ENCODE assay signal across 10 cellular contexts in genomic region chr6:27591660-27592059, GRCh38.
DNase-seq lines count a peak whose midpoint lies in the region; ATAC-seq, FAIRE-seq and TF ChIP-seq lines count a peak whose summit lies in the region.
"Had no signal": no experiment of that assay in that cellular context is flagged by ENCODE, and none has a peak within 500 bp of the region (broad histone marks: within the 10 kb centered on the region; RNA-seq: fewer than 3 reads in every experiment).

No MANE protein-coding gene starts in this region.

- H3K27ac Mint-ChIP-seq in activated naive CD8-positive, alpha-beta T cell treated with anti-CD3 and anti-CD28 coated beads, Interleukin-2, amount 50 U/mL, for 24 hours: no peak overlapping the region
- no peak overlapping the region for H3K27ac Mint-ChIP-seq in activated naive CD8-positive, alpha-beta T cell treated with anti-CD3 and anti-CD28 coated beads for 36 hours
- H3K27ac Mint-ChIP-seq in progenitor cell of endocrine pancreas: no peak overlapping the region

- no peak overlapping the region for H2BK5ac ChIP-seq in H1 (ENCODE audit: low read depth, low read length)

- H3K36me3 ChIP-seq in H1 (ENCODE audit: control insufficient read depth in 2 of 4, insufficient read depth in 4 of 4, low read length in 3 of 4) (no peaks in the 10 kb centered on the region), smooth muscle cell (ENCODE audit: low read depth) (no peaks in the 10 kb centered on the region), kidney (ENCODE audit: control insufficient read depth in 1 of 2, insufficient read depth in 2 of 2, low read length in 2 of 2) (no peaks in the 10 kb centered on the region)

- FAIRE-seq in H1 (lab: Jason Lieb, UNC) (peak; percentile 94), kidney (lab: Jason Lieb, UNC) (no peak)

- H3K27ac ChIP-seq in H1 (ENCODE audit: low read depth, low read length): no peak overlapping the region
- H3K27ac ChIP-seq in smooth muscle cell (ENCODE audit: low read depth): no peak overlapping the region
- H3K27ac ChIP-seq in kidney (ENCODE audit: low read depth in 2 of 2, low read length in 2 of 2): no peak overlapping the region

- no peak overlapping the region for H4K91ac ChIP-seq in H1 (replicated peaks; ENCODE audit: insufficient read length, low read length)

- peaks cover 9% of the 10 kb centered on the region for H3F3A ChIP-seq in smooth muscle cell (ENCODE audit: low read depth)

- H3K14ac ChIP-seq in H1 (ENCODE audit: insufficient read length): no peak overlapping the region

- no peak overlapping the region for H2BK12ac ChIP-seq in H1 (ENCODE audit: low read depth, low read length)

- no peaks in the 10 kb centered on the region for H3K79me2 ChIP-seq in H1 (ENCODE audit: control insufficient read depth in 1 of 2, insufficient read depth in 2 of 2, low read length in 2 of 2)
- H3K79me2 ChIP-seq in smooth muscle cell (ENCODE audit: low read depth): no peaks in the 10 kb centered on the region

- H4K5ac ChIP-seq in H1 (ENCODE audit: insufficient read length, low read depth, low read length): no peak overlapping the region

- no peak overlapping the region for H3K4ac ChIP-seq in H1 (replicated peaks; ENCODE audit: insufficient read length, low read depth, low read length)

- H2AK5ac ChIP-seq in H1 (ENCODE audit: low read depth, low read length): no peak overlapping the region

- no peaks in the 10 kb centered on the region for H3K36me3 Mint-ChIP-seq in activated naive CD8-positive, alpha-beta T cell treated with anti-CD3 and anti-CD28 coated beads, Interleukin-2, amount 50 U/mL, for 24 hours (ENCODE audit: low read depth)
- H3K36me3 Mint-ChIP-seq in activated naive CD8-positive, alpha-beta T cell treated with anti-CD3 and anti-CD28 coated beads for 36 hours: peaks cover 2% of the 10 kb centered on the region
- no peaks in the 10 kb centered on the region for H3K36me3 Mint-ChIP-seq in progenitor cell of endocrine pancreas (ENCODE audit: insufficient read depth)

- TF ChIP-seq RAD21 in H1 (IDR thresholded peaks at IDR 0.05 in 1 of 2, conservative IDR thresholded peaks at IDR 0.05 in 1 of 2; ENCODE audit: low read depth in 2 of 2, low read length in 2 of 2): no peak; a peak in 1 of 4 replicates

- TF ChIP-seq CTCF in H1 (IDR thresholded peaks at IDR 0.05; ENCODE audit: control extremely low read depth in 1 of 3, insufficient read depth in 1 of 3, low read depth in 1 of 3, low read length in 3 of 3): no peak
- no peak for TF ChIP-seq CTCF in smooth muscle cell (IDR thresholded peaks at IDR 0.05; ENCODE audit: borderline replicate concordance, insufficient read depth, poor library complexity, severe bottlenecking)
- no peak for TF ChIP-seq CTCF in progenitor cell of endocrine pancreas (IDR thresholded peaks at IDR 0.05; ENCODE audit: unreplicated experiment)
- TF ChIP-seq CTCF in kidney (IDR thresholded peaks at IDR 0.05; ENCODE audit: borderline replicate concordance, extremely low read depth, insufficient read depth): no peak

- H3K4me1 ChIP-seq in H1 (replicated peaks in 1 of 4; ENCODE audit: control insufficient read depth in 3 of 4, insufficient read depth in 4 of 4, low read length in 3 of 4) (peaks cover 0 to 4% (median 2%) of the 10 kb centered on the region in 4 experiments; a peak in 2 of 7 replicates), smooth muscle cell (ENCODE audit: low read depth) (no peaks in the 10 kb centered on the region), kidney (ENCODE audit: control insufficient read depth in 1 of 2, insufficient read depth in 1 of 2, low read depth in 1 of 2, low read length in 2 of 2) (no peaks in the 10 kb centered on the region)

- H3K4me2 ChIP-seq in H1 (ENCODE audit: insufficient read depth in 1 of 2, low read depth in 2 of 2, low read length in 2 of 2) (peak overlapping the region; percentile 96 to 100), smooth muscle cell (peak overlapping the region; percentile 88)

- H3K27me3 ChIP-seq in H1 (replicated peaks in 1 of 4; ENCODE audit: control insufficient read depth in 3 of 4, extremely low read depth in 1 of 4, insufficient read depth in 3 of 4, low read length in 3 of 4) (peaks cover 0 to 12% (median 7%) of the 10 kb centered on the region in 4 experiments; a peak in 5 of 7 replicates), smooth muscle cell (ENCODE audit: low read depth) (peaks cover 28% of the 10 kb centered on the region)

- H3K4me1 Mint-ChIP-seq in activated naive CD8-positive, alpha-beta T cell treated with anti-CD3 and anti-CD28 coated beads, Interleukin-2, amount 50 U/mL, for 24 hours: no peaks in the 10 kb centered on the region
- H3K4me1 Mint-ChIP-seq in activated naive CD8-positive, alpha-beta T cell treated with anti-CD3 and anti-CD28 coated beads for 36 hours: peaks cover 4% of the 10 kb centered on the region
- peaks cover 3% of the 10 kb centered on the region for H3K4me1 Mint-ChIP-seq in progenitor cell of endocrine pancreas (ENCODE audit: low read depth)

- POLR2A ChIA-PET in H1 (lab: Charles Lee; ENCODE audit: partially characterized antibody): interaction anchor here (1.7 kb wide), 1 partner anchor 11 kb away, joined by 4 read pairs; no protein-coding TSS in a partner anchor

- H3K9me3 ChIP-seq in H1 (ENCODE audit: insufficient read depth in 2 of 2, low read depth in 1 of 2, low read length in 1 of 2) (no peaks in the 10 kb centered on the region), smooth muscle cell (replicated peaks; ENCODE audit: low read depth) (no peaks in the 10 kb centered on the region), kidney (ENCODE audit: control insufficient read depth in 1 of 2, low read length in 2 of 2) (peaks cover 0 to 2% of the 10 kb centered on the region in 2 donors)

- H4K20me1 ChIP-seq in H1 (replicated peaks in 1 of 2; ENCODE audit: control insufficient read depth in 1 of 2, insufficient read depth in 2 of 2, low read length in 2 of 2) (no peaks in the 10 kb centered on the region), smooth muscle cell (ENCODE audit: low read depth) (no peaks in the 10 kb centered on the region)

- no peak for TF ChIP-seq EP300 in H1 (IDR thresholded peaks at IDR 0.05; ENCODE audit: borderline replicate concordance in 1 of 2, low read depth in 2 of 2, low read length in 2 of 2)

- peaks cover 4% of the 10 kb centered on the region for H3K9me3 Mint-ChIP-seq in activated naive CD8-positive, alpha-beta T cell treated with anti-CD3 and anti-CD28 coated beads, Interleukin-2, amount 50 U/mL, for 24 hours
- H3K9me3 Mint-ChIP-seq in activated naive CD8-positive, alpha-beta T cell treated with anti-CD3 and anti-CD28 coated beads for 36 hours: no peaks in the 10 kb centered on the region
- no peaks in the 10 kb centered on the region for H3K9me3 Mint-ChIP-seq in progenitor cell of endocrine pancreas (ENCODE audit: low read depth)

- no peak overlapping the region for H3K18ac ChIP-seq in H1 (ENCODE audit: extremely low read depth, low read length)

- intact Hi-C loops in kidney (cut with DNase I): no loop called here

- no peak for TF ChIP-seq POLR2A in H1 (IDR thresholded peaks at IDR 0.05; ENCODE audit: control extremely low read depth in 1 of 2, low read depth in 2 of 2, low read length in 2 of 2)

- H3K79me1 ChIP-seq in H1 (ENCODE audit: low read depth, low read length): no peaks in the 10 kb centered on the region

- H2AFZ ChIP-seq in H1 (ENCODE audit: low read length): no peak overlapping the region
- peak overlapping the region; percentile 63 for H2AFZ ChIP-seq in smooth muscle cell (ENCODE audit: low read depth)

- no peak overlapping the region for H4K8ac ChIP-seq in H1 (ENCODE audit: extremely low read depth, insufficient read depth, low read length)

- no peak overlapping the region for H2BK20ac ChIP-seq in H1 (ENCODE audit: low read length)

- 20% methylated on average over 8 of the region's 8 CpGs; no CpG with 5 or more reads in 1 of the 2 experiments for WGBS in H1 (ENCODE audit: extremely low coverage in 1 of 2, insufficient coverage in 1 of 2, insufficient read length in 1 of 2, insufficient replicate concordance in 2 of 2, low coverage in 1 of 2, low lambda C conversion rate in 2 of 2, missing lambda C conversion rate in 1 of 2), 2 experiments
- WGBS in smooth muscle cell (ENCODE audit: low lambda C conversion rate): 16% methylated on average over 8 of the region's 8 CpGs

- H3K56ac ChIP-seq in H1 (replicated peaks; ENCODE audit: insufficient read length, low read depth, low read length): no peak overlapping the region

- H3K9ac ChIP-seq in H1 (replicated peaks in 1 of 4; ENCODE audit: extremely low read depth in 1 of 4, low read depth in 3 of 4, low read length in 3 of 4) (no peak overlapping the region), smooth muscle cell (ENCODE audit: low read depth) (no peak overlapping the region), kidney (ENCODE audit: low read length in 2 of 2) (no peak overlapping the region)

- DNase-seq in activated naive CD8-positive, alpha-beta T cell treated with anti-CD3 and anti-CD28 coated beads, Interleukin-2, amount 50 U/mL, for 24 hours: peak; percentile 29
- DNase-seq in activated naive CD8-positive, alpha-beta T cell treated with anti-CD3 and anti-CD28 coated beads for 36 hours: no peak
- DNase-seq in NCI-H446 (lab: John Stamatoyannopoulos, UW) (peak; percentile 55 to 70), H1 (ENCODE audit: low read depth in 1 of 2, low spot score in 2 of 2) (peak in 1 of 2 experiments; percentile 78), smooth muscle cell (lab: John Stamatoyannopoulos, UW; ENCODE audit: unreplicated experiment) (no peak), progenitor cell of endocrine pancreas (ENCODE audit: low spot score, unreplicated experiment) (no peak), kidney (no peak)
- DNase-seq: DMS153; stimulated activated CD4-positive, alpha-beta T cell treated with anti-CD3 and anti-CD28 coated beads, Interleukin-12 subunit alpha, Interleukin-12 subunit beta, amount 100 ng/mL, for 4 hours had no signal

- no peak overlapping the region for H3K4me3 Mint-ChIP-seq in activated naive CD8-positive, alpha-beta T cell treated with anti-CD3 and anti-CD28 coated beads, Interleukin-2, amount 50 U/mL, for 24 hours
- no peak overlapping the region for H3K4me3 Mint-ChIP-seq in activated naive CD8-positive, alpha-beta T cell treated with anti-CD3 and anti-CD28 coated beads for 36 hours
- no peak overlapping the region for H3K4me3 Mint-ChIP-seq in progenitor cell of endocrine pancreas (ENCODE audit: low read depth)

- H3K23ac ChIP-seq in H1 (ENCODE audit: insufficient read length): no peak overlapping the region

- no peak overlapping the region for H2BK15ac ChIP-seq in H1 (ENCODE audit: low read length)

- H3K27me3 Mint-ChIP-seq in activated naive CD8-positive, alpha-beta T cell treated with anti-CD3 and anti-CD28 coated beads, Interleukin-2, amount 50 U/mL, for 24 hours: peaks cover 33% of the 10 kb centered on the region
- H3K27me3 Mint-ChIP-seq in activated naive CD8-positive, alpha-beta T cell treated with anti-CD3 and anti-CD28 coated beads for 36 hours: peaks cover 45% of the 10 kb centered on the region
- H3K27me3 Mint-ChIP-seq in progenitor cell of endocrine pancreas: peaks cover 15% of the 10 kb centered on the region

- CTCF ChIA-PET in H1 (lab: Charles Lee; ENCODE audit: partially characterized antibody): interaction anchor here (0.8 to 2.0 kb wide), 5 partner anchors 9 to 280 kb away, joined by 3 to 7 read pairs (median 4); partner anchors contain the start of gene POM121L2

- no peak for ATAC-seq in activated naive CD8-positive, alpha-beta T cell treated with anti-CD3 and anti-CD28 coated beads, Interleukin-2, amount 50 U/mL, for 24 hours
- no peak for ATAC-seq in HG03378 (IDR thresholded peaks at IDR 0.05; ENCODE audit: unreplicated experiment)

- peaks cover 18% of the 10 kb centered on the region for H3K23me2 ChIP-seq in H1 (ENCODE audit: low read depth, low read length)

- H2BK120ac ChIP-seq in H1 (replicated peaks; ENCODE audit: low read depth, low read length): no peak overlapping the region

- H3K4me3 ChIP-seq in H1 (ENCODE audit: extremely low read depth in 1 of 4, insufficient read depth in 2 of 4, low read depth in 3 of 4, low read length in 4 of 4) (peak overlapping the region; percentile 77 to 94 (median 86)), smooth muscle cell (peak overlapping the region; percentile 55), kidney (ENCODE audit: low read length in 2 of 2) (no peak overlapping the region)

Comparison
In these comparisons a context has a peak if more than half of its experiments do, and no peak if none do; other contexts are left out.
1. DNase-seq: peak in activated naive CD8-positive, alpha-beta T cell treated with anti-CD3 and anti-CD28 coated beads, Interleukin-2, amount 50 U/mL, for 24 hours (single experiment) and NCI-H446 (2 of 2); none in activated naive CD8-positive, alpha-beta T cell treated with anti-CD3 and anti-CD28 coated beads for 36 hours (single experiment), smooth muscle cell (single experiment), progenitor cell of endocrine pancreas (single experiment) and kidney (single experiment).
2. H3K4me3 ChIP-seq: peak in H1 (4 of 4) and smooth muscle cell (single experiment); none in kidney (0 of 2).